ENCODE assay signal across 1 cellular context in genomic region chr19:1275260-1275975, GRCh38.
TF ChIP-seq lines count a peak whose summit lies in the region.

TSS of gene FAM174C (plus strand) at chr19:1275530. CDS start at chr19:1275550, 20 bp downstream.

TF ChIP-seq in HepG2, 621 proteins besides CTCF, POLR2A, EP300 and RAD21 (continued from another document and continues in another):
- TF ChIP-seq, protein P1, sequence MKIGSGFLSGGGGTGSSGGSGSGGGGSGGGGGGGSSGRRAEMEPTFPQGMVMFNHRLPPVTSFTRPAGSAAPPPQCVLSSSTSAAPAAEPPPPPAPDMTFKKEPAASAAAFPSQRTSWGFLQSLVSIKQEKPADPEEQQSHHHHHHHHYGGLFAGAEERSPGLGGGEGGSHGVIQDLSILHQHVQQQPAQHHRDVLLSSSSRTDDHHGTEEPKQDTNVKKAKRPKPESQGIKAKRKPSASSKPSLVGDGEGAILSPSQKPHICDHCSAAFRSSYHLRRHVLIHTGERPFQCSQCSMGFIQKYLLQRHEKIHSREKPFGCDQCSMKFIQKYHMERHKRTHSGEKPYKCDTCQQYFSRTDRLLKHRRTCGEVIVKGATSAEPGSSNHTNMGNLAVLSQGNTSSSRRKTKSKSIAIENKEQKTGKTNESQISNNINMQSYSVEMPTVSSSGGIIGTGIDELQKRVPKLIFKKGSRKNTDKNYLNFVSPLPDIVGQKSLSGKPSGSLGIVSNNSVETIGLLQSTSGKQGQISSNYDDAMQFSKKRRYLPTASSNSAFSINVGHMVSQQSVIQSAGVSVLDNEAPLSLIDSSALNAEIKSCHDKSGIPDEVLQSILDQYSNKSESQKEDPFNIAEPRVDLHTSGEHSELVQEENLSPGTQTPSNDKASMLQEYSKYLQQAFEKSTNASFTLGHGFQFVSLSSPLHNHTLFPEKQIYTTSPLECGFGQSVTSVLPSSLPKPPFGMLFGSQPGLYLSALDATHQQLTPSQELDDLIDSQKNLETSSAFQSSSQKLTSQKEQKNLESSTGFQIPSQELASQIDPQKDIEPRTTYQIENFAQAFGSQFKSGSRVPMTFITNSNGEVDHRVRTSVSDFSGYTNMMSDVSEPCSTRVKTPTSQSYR (CRISPR knock-in tag; IDR thresholded peaks at IDR 0.05; ENCODE audit: borderline replicate concordance), result peak; percentile 31
- TF ChIP-seq ZNF660 (CRISPR knock-in tag; IDR thresholded peaks at IDR 0.05; ENCODE audit: borderline replicate concordance, low read depth) (no peak), CBFB (CRISPR knock-in tag; IDR thresholded peaks at IDR 0.05) (no peak), ZNF101 (CRISPR knock-in tag; IDR thresholded peaks at IDR 0.05; ENCODE audit: borderline replicate concordance, low read depth) (no peak), TBL1XR1 (IDR thresholded peaks at IDR 0.05; ENCODE audit: borderline replicate concordance, low read length, partially characterized antibody) (no peak), MYC (CRISPR knock-in tag; IDR thresholded peaks at IDR 0.05; ENCODE audit: borderline replicate concordance) (peak; percentile 87), POLR2AphosphoS5 (IDR thresholded peaks at IDR 0.05; ENCODE audit: low read depth, low read length) (peak; percentile 45), SOX6 (IDR thresholded peaks at IDR 0.05) (no peak), SOX6 (CRISPR knock-in tag; IDR thresholded peaks at IDR 0.05) (peak; percentile 49), TBX2 (CRISPR knock-in tag; IDR thresholded peaks at IDR 0.05; ENCODE audit: borderline replicate concordance) (0 out of 2 replicates have a peak, but pooled peaks have one; percentile 26), ZNF724P (CRISPR knock-in tag; IDR thresholded peaks at IDR 0.05; ENCODE audit: borderline replicate concordance) (peak; percentile 85; the same call in 1 of the 2 replicates), ZSCAN25 (CRISPR knock-in tag; IDR thresholded peaks at IDR 0.05) (peak; percentile 78), MLLT10 (CRISPR knock-in tag; IDR thresholded peaks at IDR 0.05) (no peak), ZNF567 (CRISPR knock-in tag; IDR thresholded peaks at IDR 0.05; ENCODE audit: borderline replicate concordance) (0 out of 2 replicates have a peak, but pooled peaks have one; percentile 74), ARNTL (CRISPR knock-in tag; IDR thresholded peaks at IDR 0.05) (peak; percentile 83), ZFP90 (CRISPR knock-in tag; IDR thresholded peaks at IDR 0.05; ENCODE audit: borderline replicate concordance) (no peak; the same call in 1 of the 2 replicates), RXRB (CRISPR knock-in tag; IDR thresholded peaks at IDR 0.05; ENCODE audit: borderline replicate concordance) (no peak), DMAP1 (CRISPR knock-in tag; IDR thresholded peaks at IDR 0.05) (peak; percentile 57), TAF1 (CRISPR knock-in tag; IDR thresholded peaks at IDR 0.05) (peak; percentile 69; the same call in 1 of the 2 replicates), ONECUT2 (CRISPR knock-in tag; IDR thresholded peaks at IDR 0.05) (no peak), MAFK (conservative IDR thresholded peaks at IDR 0.05 in 1 of 2, IDR thresholded peaks at IDR 0.05 in 1 of 2; ENCODE audit: low read length in 2 of 2) (no peak), ZNF121 (CRISPR knock-in tag; IDR thresholded peaks at IDR 0.05) (no peak), ZBTB2 (CRISPR knock-in tag; IDR thresholded peaks at IDR 0.05; ENCODE audit: low read depth) (peak; percentile 96), ZBTB42 (CRISPR knock-in tag; IDR thresholded peaks at IDR 0.05) (no peak), RNF219 (CRISPR knock-in tag; IDR thresholded peaks at IDR 0.05) (no peak), ZNF780A (CRISPR knock-in tag; IDR thresholded peaks at IDR 0.05) (no peak), ARNT (IDR thresholded peaks at IDR 0.05) (no peak), DMTF1 (CRISPR knock-in tag; IDR thresholded peaks at IDR 0.05) (peak; percentile 98; the same call in 1 of the 2 replicates), CHD2 (IDR thresholded peaks at IDR 0.05; ENCODE audit: low read depth, low read length) (no peak), ZNF614 (CRISPR knock-in tag; IDR thresholded peaks at IDR 0.05; ENCODE audit: borderline replicate concordance) (peak; percentile 60; the same call in 1 of the 2 replicates), SMAD3 (CRISPR knock-in tag; IDR thresholded peaks at IDR 0.05) (no peak), ZFAT (CRISPR knock-in tag; conservative IDR thresholded peaks at IDR 0.05) (no peak), CC2D1A (CRISPR knock-in tag; IDR thresholded peaks at IDR 0.05) (no peak), ZNF629 (CRISPR knock-in tag; conservative IDR thresholded peaks at IDR 0.05) (no peak), ZNF407 (CRISPR knock-in tag; IDR thresholded peaks at IDR 0.05; ENCODE audit: not compliant biosample characterization) (no peak), SP1 (IDR thresholded peaks at IDR 0.05) (no peak), SP1 (CRISPR knock-in tag; IDR thresholded peaks at IDR 0.05) (peak; percentile 75), ZNF34 (CRISPR knock-in tag; IDR thresholded peaks at IDR 0.05; ENCODE audit: borderline replicate concordance) (no peak)
- TF ChIP-seq, protein P2, sequence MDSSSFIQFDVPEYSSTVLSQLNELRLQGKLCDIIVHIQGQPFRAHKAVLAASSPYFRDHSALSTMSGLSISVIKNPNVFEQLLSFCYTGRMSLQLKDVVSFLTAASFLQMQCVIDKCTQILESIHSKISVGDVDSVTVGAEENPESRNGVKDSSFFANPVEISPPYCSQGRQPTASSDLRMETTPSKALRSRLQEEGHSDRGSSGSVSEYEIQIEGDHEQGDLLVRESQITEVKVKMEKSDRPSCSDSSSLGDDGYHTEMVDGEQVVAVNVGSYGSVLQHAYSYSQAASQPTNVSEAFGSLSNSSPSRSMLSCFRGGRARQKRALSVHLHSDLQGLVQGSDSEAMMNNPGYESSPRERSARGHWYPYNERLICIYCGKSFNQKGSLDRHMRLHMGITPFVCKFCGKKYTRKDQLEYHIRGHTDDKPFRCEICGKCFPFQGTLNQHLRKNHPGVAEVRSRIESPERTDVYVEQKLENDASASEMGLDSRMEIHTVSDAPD (CRISPR knock-in tag; IDR thresholded peaks at IDR 0.05), result no peak
- TF ChIP-seq, protein P3, sequence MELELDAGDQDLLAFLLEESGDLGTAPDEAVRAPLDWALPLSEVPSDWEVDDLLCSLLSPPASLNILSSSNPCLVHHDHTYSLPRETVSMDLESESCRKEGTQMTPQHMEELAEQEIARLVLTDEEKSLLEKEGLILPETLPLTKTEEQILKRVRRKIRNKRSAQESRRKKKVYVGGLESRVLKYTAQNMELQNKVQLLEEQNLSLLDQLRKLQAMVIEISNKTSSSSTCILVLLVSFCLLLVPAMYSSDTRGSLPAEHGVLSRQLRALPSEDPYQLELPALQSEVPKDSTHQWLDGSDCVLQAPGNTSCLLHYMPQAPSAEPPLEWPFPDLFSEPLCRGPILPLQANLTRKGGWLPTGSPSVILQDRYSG (CRISPR knock-in tag; IDR thresholded peaks at IDR 0.05), result peak; percentile 51; the same call in 1 of the 2 replicates
